8 cellular contexts compared by ENCODE assay signal in the genomic region with DNA sequence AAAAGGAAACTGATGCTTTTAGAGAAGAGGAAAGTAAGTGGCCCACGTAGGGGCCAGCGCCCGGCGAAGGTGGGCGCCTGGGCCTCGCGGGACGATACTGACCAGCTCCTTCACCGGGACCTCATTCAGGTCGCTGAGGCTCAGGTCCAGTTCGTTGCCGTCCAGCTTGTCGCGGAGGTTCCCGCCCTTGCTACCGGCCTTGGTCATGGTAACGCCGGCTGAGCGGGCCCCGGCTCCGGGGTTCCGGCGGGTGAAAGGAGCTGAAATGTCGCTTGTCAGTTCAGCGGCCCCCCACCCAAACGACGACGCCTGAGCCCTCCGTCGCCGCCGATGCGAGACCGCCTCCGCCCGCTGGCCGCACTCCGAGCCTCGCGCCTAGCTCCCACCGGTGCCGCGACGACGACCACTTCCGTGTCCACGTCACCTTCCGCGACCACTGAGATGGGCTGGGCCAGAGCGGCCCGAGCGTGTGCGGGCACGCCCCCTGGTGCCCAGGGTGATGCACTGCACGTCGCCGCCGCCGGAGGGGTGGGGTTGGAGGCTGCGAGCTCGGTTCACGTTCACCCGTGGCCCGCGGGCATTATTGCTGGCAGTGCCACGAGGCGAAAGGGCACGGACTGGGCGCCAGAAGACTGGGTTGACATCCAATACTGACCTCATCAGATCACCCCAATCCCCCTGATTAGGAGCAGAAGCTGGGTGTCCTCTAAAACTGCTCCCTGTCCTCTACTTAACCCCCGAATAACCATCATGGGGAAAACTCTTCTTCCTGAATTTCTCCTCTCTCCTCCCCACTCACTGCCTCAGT. TPM values are rescaled to one million over a fixed set of nuclear protein-coding genes. Genes with fewer than 3 reads are reported as not detected.
DNase-seq lines count a peak whose midpoint lies in the region; ATAC-seq and TF ChIP-seq lines count a peak whose summit lies in the region.

A gene (minus strand): TSS at position 413 of the 808 bp plus-strand sequence. CDS start 206 bp downstream, at position 207.

- H3K27ac Mint-ChIP-seq in T-cell (peak within 1 kb of the TSS; percentile 84 to 87), type B pancreatic cell (peak within 1 kb of the TSS; percentile 94)

- CTCF ChIA-PET in T-cell (lab: Charles Lee), result interaction anchor here (0.5 to 3.2 kb wide), 24 partner anchors 9 to 1059 kb away, joined by 3 to 36 read pairs (median 4); a partner anchor contains a TSS

- H3K36me3 Mint-ChIP-seq in T-cell (peaks cover 21% of the 10 kb centered on the region), type B pancreatic cell (peaks cover 24% of the 10 kb centered on the region)

- H3K27me3 Mint-ChIP-seq in T-cell (no peaks in the 10 kb centered on the region), type B pancreatic cell (no peaks in the 10 kb centered on the region)

- DNase-seq in NCI-H1105 (lab: John Stamatoyannopoulos, UW) (peak; percentile 71), T-cell (peak; percentile 81 to 94 (median 90)), heart left ventricle (peak; percentile 87 to 96 (median 92)), posterior cingulate gyrus (peak; percentile 78 to 98 (median 86)), type B pancreatic cell (ENCODE audit: extremely low spot score, unreplicated experiment) (peak; percentile 93)

- peak in 1 of 2 donors; percentile 77 for TF ChIP-seq POLR2A in heart left ventricle (IDR thresholded peaks at IDR 0.05)

- TF ChIP-seq CTCF in GM12875 (IDR thresholded peaks at IDR 0.05; ENCODE audit: borderline replicate concordance, insufficient read depth, low read depth, low read length) (peak; percentile 100), heart left ventricle (IDR thresholded peaks at IDR 0.05) (peak; percentile 94 to 100 (median 98)), type B pancreatic cell (conservative IDR thresholded peaks at IDR 0.05) (peak; percentile 99)

- peak within 1 kb of the TSS; percentile 77 for H3K4me3 ChIP-seq in GM12875 (ENCODE audit: low read depth, low read length)
- H3K4me3 ChIP-seq in heart left ventricle, result peak within 1 kb of the TSS; percentile 71 to 99 (median 86)

- POLR2A ChIA-PET in T-cell (lab: Charles Lee), result interaction anchor here (0.5 to 1.0 kb wide), 3 partner anchors 34 to 1067 kb away, joined by 3 to 4 read pairs (median 4); no protein-coding TSS in a partner anchor

- H3K27ac ChIP-seq in adipose tissue (ENCODE audit: low read depth, low read length), result no peak within 1 kb of the TSS
- peak within 1 kb of the TSS in 11 of 12 donors; percentile 50 to 89 (median 81) for H3K27ac ChIP-seq in heart left ventricle

- ATAC-seq in HG02642 (IDR thresholded peaks at IDR 0.05; ENCODE audit: poor library complexity, unreplicated experiment) (peak; percentile 95), T-cell (replicated peaks in 1 of 4) (peak; percentile 98 to 100 (median 98)), heart left ventricle (peak; percentile 92 to 98 (median 98))

- peaks cover 0 to 32% (median 25%) of the 10 kb centered on the region in 9 donors for H3K36me3 ChIP-seq in heart left ventricle

- intact Hi-C loops in heart left ventricle (cut with DNase I), result loop anchor here in 1 of 10 donors (5.0 kb wide), 1 partner anchor 80 kb away; a partner anchor contains a TSS
- intact Hi-C loops in posterior cingulate gyrus (cut with DNase I), result no loop called here

- H3K4me1 ChIP-seq in heart left ventricle, result peaks cover 0 to 29% (median 20%) of the 10 kb centered on the region in 12 donors

- H3K9me3 Mint-ChIP-seq in T-cell, result no peaks in the 10 kb centered on the region
- H3K9me3 Mint-ChIP-seq in type B pancreatic cell, result no peaks in the 10 kb centered on the region

- 1% methylated on average over 62 to 70 of the region's 70 CpGs for WGBS in adipose tissue, 3 donors
- WGBS in heart left ventricle, 4 donors, result 1 to 2% (median 1%) methylated on average over 25 to 70 of the region's 70 CpGs

- H3K27me3 ChIP-seq in heart left ventricle, result no peaks in the 10 kb centered on the region

- H3K4me3 Mint-ChIP-seq in T-cell (peak within 1 kb of the TSS; percentile 85 to 94 (median 89)), type B pancreatic cell (peak within 1 kb of the TSS; percentile 97)

- no peaks in the 10 kb centered on the region for H3K9me3 ChIP-seq in heart left ventricle

- peaks cover 38 to 43% (median 40%) of the 10 kb centered on the region in 3 donors for H3K4me1 Mint-ChIP-seq in T-cell
- H3K4me1 Mint-ChIP-seq in type B pancreatic cell (ENCODE audit: unreplicated experiment), result peaks cover 20% of the 10 kb centered on the region

RNA-seq across cellular contexts. Expression of the gene that starts here (rescaled TPM):
- total RNA-seq in T-cell (10 to 100 TPM; 29.4 to 41.7 (median 33.1) TPM), heart left ventricle (10 to 100 TPM; 19.6 to 50.9 (median 28.6) TPM), type B pancreatic cell (ENCODE audit: low replicate concordance) (75.3 and 104 TPM in 2 replicates)
- polyA plus RNA-seq in adipose tissue (10 to 100 TPM; 57.1 to 74.7 (median 63.1) TPM), heart left ventricle (100 to 1,000 TPM in 1 of 2 donors, 10 to 100 TPM in 1; 13.7 to 150 TPM)
